13 cellular contexts compared by ENCODE assay signal in genomic region chr17:81144423-81144781, GRCh38.
DNase-seq lines count a peak whose midpoint lies in the region; ATAC-seq and TF ChIP-seq lines count a peak whose summit lies in the region.
"Had no signal": no experiment of that assay in that cellular context is flagged by ENCODE, and none has a peak within 500 bp of the region (broad histone marks: within the 10 kb centered on the region; RNA-seq: fewer than 3 reads in every experiment).

No MANE protein-coding gene starts in this region.

- DNase-seq in fibroblast of peridontal ligament (ENCODE audit: extremely low read depth) (peak; percentile 1), substantia nigra (lab: John Stamatoyannopoulos, UW) (no peak), brain microvascular endothelial cell (no peak), retina (no peak)
- DNase-seq: Caco-2; CD4-positive, alpha-beta T cell; GOT3; H7 had no signal

- H3K36me3 ChIP-seq in HEK293 (ENCODE audit: control insufficient read depth in 2 of 2, insufficient read depth in 1 of 2, low read length in 2 of 2) (no peaks in the 10 kb centered on the region), brain microvascular endothelial cell (replicated peaks) (no peaks in the 10 kb centered on the region)

- no peak for ATAC-seq in GM18520 (IDR thresholded peaks at IDR 0.05; ENCODE audit: unreplicated experiment)
- ATAC-seq: HCT116, HepG2 had no signal

- no peaks in the 10 kb centered on the region for H3K4me1 ChIP-seq in HEK293 (ENCODE audit: control insufficient read depth, insufficient read depth, low read length)

- H3K27ac ChIP-seq in HEK293 (ENCODE audit: extremely low read depth, low read depth, low read length) (no peak overlapping the region), substantia nigra (ENCODE audit: low read depth, low read length, poor library complexity, severe bottlenecking) (peak overlapping the region; percentile 38), brain microvascular endothelial cell (no peak overlapping the region)
- H3K27ac ChIP-seq: C4-2B had no signal

- H3K27me3 ChIP-seq in brain microvascular endothelial cell (replicated peaks), result no peaks in the 10 kb centered on the region

- in situ Hi-C loops in brain microvascular endothelial cell (cut with HindIII; ENCODE audit: low pct_ligation_motif_present, low sequenced_read_pairs), result no loop called here

- CTCF ChIA-PET in HEK293 (lab: Yijun Ruan, JAX), result interaction anchor here (0.9 to 1.7 kb wide), 4 partner anchors 11 to 86 kb away, joined by 3 to 7 read pairs (median 3); no protein-coding TSS in a partner anchor

- no peak overlapping the region for H3K4me3 ChIP-seq in HEK293 (ENCODE audit: low read depth, low read length)
- no peak overlapping the region for H3K4me3 ChIP-seq in brain microvascular endothelial cell (ENCODE audit: low read depth, low read length)

- no peaks in the 10 kb centered on the region for H3K9me3 ChIP-seq in HEK293 (ENCODE audit: control insufficient read depth, insufficient read depth, low read depth, low read length)
- H3K9me3 ChIP-seq: Caco-2 had no signal

- POLR2A ChIA-PET in HEK293 (lab: Yijun Ruan, JAX), result no interaction called here

- TF ChIP-seq CTCF in HEK293 (tag by site-specific recombination; IDR thresholded peaks at IDR 0.05), result no peak
- TF ChIP-seq CTCF in brain microvascular endothelial cell (IDR thresholded peaks at IDR 0.05; ENCODE audit: low read depth, low read length, missing control alignments), result no peak

TF ChIP-seq in HEK293, 187 proteins besides CTCF, POLR2A, EP300 and RAD21:
- TF ChIP-seq ZNF558 (tag by site-specific recombination; IDR thresholded peaks at IDR 0.05), result no peak
- no peak for TF ChIP-seq ZNF350 (tag by site-specific recombination; IDR thresholded peaks at IDR 0.05)
- no peak for TF ChIP-seq ZNF324 (tag by site-specific recombination; IDR thresholded peaks at IDR 0.05)
- TF ChIP-seq ZBTB7A (tag by site-specific recombination; IDR thresholded peaks at IDR 0.05; ENCODE audit: low read depth), result no peak
- TF ChIP-seq YY1 (tag by site-specific recombination; IDR thresholded peaks at IDR 0.05), result no peak
- no peak for TF ChIP-seq GLIS1 (tag by site-specific recombination; IDR thresholded peaks at IDR 0.05)
- TF ChIP-seq EGR2 (tag by site-specific recombination; IDR thresholded peaks at IDR 0.05; ENCODE audit: low read depth), result peak; percentile 41; the same call in 1 of the 2 replicates
- TF ChIP-seq ZFHX2 (tag by site-specific recombination; conservative IDR thresholded peaks at IDR 0.05), result peak; percentile 64
- no peak for TF ChIP-seq ZNF585B (tag by site-specific recombination; IDR thresholded peaks at IDR 0.05)
- TF ChIP-seq ZNF600 (tag by site-specific recombination; IDR thresholded peaks at IDR 0.05), result no peak
